Comparison of ENCODE assay signal across 8 cellular contexts in genomic region chr2:47520825-47521665, GRCh38. TPM values are rescaled to one million over a fixed set of nuclear protein-coding genes. Genes with fewer than 3 reads are reported as not detected.
DNase-seq lines count a peak whose midpoint lies in the region; ATAC-seq and TF ChIP-seq lines count a peak whose summit lies in the region.

No MANE protein-coding gene starts in this region.

- H3K4me3 Mint-ChIP-seq in activated CD8-positive, alpha-beta memory T cell treated with anti-CD3 and anti-CD28 coated beads, Interleukin-2, amount 10 ng/mL, durations not matched to agents 7 days and 5 days = peak overlapping the region; percentile 87
- no peak overlapping the region for H3K4me3 Mint-ChIP-seq in endodermal cell
- peak overlapping the region; percentile 90 to 99 (median 95) for H3K4me3 Mint-ChIP-seq in naive thymus-derived CD4-positive, alpha-beta T cell
- H3K4me3 Mint-ChIP-seq in stimulated activated naive CD8-positive, alpha-beta T cell treated with anti-CD3 and anti-CD28 coated beads, Interleukin-15, amount 100 ng/mL, for 72 hours = peak overlapping the region; percentile 93 to 97

- 71 to 86% methylated on average over 84 to 97 of the region's 97 CpGs for WGBS in endodermal cell (ENCODE audit: insufficient coverage in 1 of 2, insufficient read length in 1 of 2), 2 experiments

- peaks cover 75% of the 10 kb centered on the region for H3K36me3 ChIP-seq in endodermal cell (ENCODE audit: control insufficient read depth, insufficient read depth, low read length)
- no peaks in the 10 kb centered on the region for H3K36me3 ChIP-seq in naive thymus-derived CD4-positive, alpha-beta T cell (ENCODE audit: control insufficient read depth in 2 of 3, insufficient read depth in 3 of 3, low read length in 3 of 3)

- peaks cover 28% of the 10 kb centered on the region for H3K4me1 Mint-ChIP-seq in activated CD8-positive, alpha-beta memory T cell treated with anti-CD3 and anti-CD28 coated beads, Interleukin-2, amount 10 ng/mL, durations not matched to agents 7 days and 5 days
- peaks cover 35% of the 10 kb centered on the region for H3K4me1 Mint-ChIP-seq in endodermal cell
- peaks cover 5 to 21% (median 20%) of the 10 kb centered on the region in 7 donors for H3K4me1 Mint-ChIP-seq in naive thymus-derived CD4-positive, alpha-beta T cell
- peaks cover 27% of the 10 kb centered on the region for H3K4me1 Mint-ChIP-seq in stimulated activated naive CD8-positive, alpha-beta T cell treated with anti-CD3 and anti-CD28 coated beads, Interleukin-15, amount 100 ng/mL, for 72 hours

- DNase-seq in AG10803 (ENCODE audit: low read depth) (peak; percentile 33), NCI-H748 (lab: John Stamatoyannopoulos, UW; ENCODE audit: unreplicated experiment) (peak; percentile 86), endodermal cell (peak; percentile 67)
- DNase-seq in activated CD8-positive, alpha-beta memory T cell treated with anti-CD3 and anti-CD28 coated beads, Interleukin-2, amount 10 ng/mL, durations not matched to agents 7 days and 5 days = peak; percentile 89
- peak; percentile 43 to 79 (median 63) for DNase-seq in naive thymus-derived CD4-positive, alpha-beta T cell
- DNase-seq in stimulated activated naive CD8-positive, alpha-beta T cell treated with anti-CD3 and anti-CD28 coated beads, Interleukin-15, amount 100 ng/mL, for 72 hours = peak; percentile 79 to 84

- no peak overlapping the region for H3K27ac ChIP-seq in endodermal cell (ENCODE audit: low read depth, low read length)
- peak overlapping the region; percentile 15 for H3K27ac ChIP-seq in naive thymus-derived CD4-positive, alpha-beta T cell (ENCODE audit: low read depth, low read length)

- H3K4me3 ChIP-seq in AG10803 (ENCODE audit: low read length) = peak overlapping the region; percentile 57
- H3K4me3 ChIP-seq in endodermal cell (ENCODE audit: low read length) = no peak overlapping the region
- H3K4me3 ChIP-seq in naive thymus-derived CD4-positive, alpha-beta T cell (ENCODE audit: low read length) = peak overlapping the region; percentile 74

- peaks cover 10% of the 10 kb centered on the region for H3K4me1 ChIP-seq in endodermal cell (ENCODE audit: control insufficient read depth, insufficient read depth, low read length)
- peaks cover 0 to 4% of the 10 kb centered on the region in 2 donors for H3K4me1 ChIP-seq in naive thymus-derived CD4-positive, alpha-beta T cell (ENCODE audit: control insufficient read depth in 2 of 2, insufficient read depth in 2 of 2, low read length in 2 of 2)

- H3K9me3 Mint-ChIP-seq in activated CD8-positive, alpha-beta memory T cell treated with anti-CD3 and anti-CD28 coated beads, Interleukin-2, amount 10 ng/mL, durations not matched to agents 7 days and 5 days (ENCODE audit: low read depth) = no peaks in the 10 kb centered on the region
- H3K9me3 Mint-ChIP-seq in endodermal cell = no peaks in the 10 kb centered on the region
- no peaks in the 10 kb centered on the region for H3K9me3 Mint-ChIP-seq in naive thymus-derived CD4-positive, alpha-beta T cell
- H3K9me3 Mint-ChIP-seq in stimulated activated naive CD8-positive, alpha-beta T cell treated with anti-CD3 and anti-CD28 coated beads, Interleukin-15, amount 100 ng/mL, for 72 hours = no peaks in the 10 kb centered on the region

- H3K27ac Mint-ChIP-seq in activated CD8-positive, alpha-beta memory T cell treated with anti-CD3 and anti-CD28 coated beads, Interleukin-2, amount 10 ng/mL, durations not matched to agents 7 days and 5 days = peak overlapping the region; percentile 94
- no peak overlapping the region for H3K27ac Mint-ChIP-seq in endodermal cell
- peak overlapping the region; percentile 82 to 96 (median 90) for H3K27ac Mint-ChIP-seq in naive thymus-derived CD4-positive, alpha-beta T cell
- H3K27ac Mint-ChIP-seq in stimulated activated naive CD8-positive, alpha-beta T cell treated with anti-CD3 and anti-CD28 coated beads, Interleukin-15, amount 100 ng/mL, for 72 hours = peak overlapping the region; percentile 95 to 97

- no peak overlapping the region for H3K9ac ChIP-seq in endodermal cell (ENCODE audit: extremely low read depth, low read length, poor library complexity, severe bottlenecking)

- intact Hi-C loops in naive thymus-derived CD4-positive, alpha-beta T cell (cut with micrococcal nuclease) = loop anchor here (1.0 to 10.0 kb wide), 10 partner anchors 118 to 606 kb away; partner anchors contain the start of genes FBXO11 (in 2 of the 2), MCFD2 (in 1 of the 2), MSH2 (in 1 of the 2) and MSH6 (in 1 of the 2)

- no peaks in the 10 kb centered on the region for H3K27me3 ChIP-seq in endodermal cell (ENCODE audit: control insufficient read depth, insufficient read depth, low read length, poor library complexity, severe bottlenecking)
- H3K27me3 ChIP-seq in naive thymus-derived CD4-positive, alpha-beta T cell (ENCODE audit: control insufficient read depth in 2 of 2, insufficient read depth in 2 of 2, low read length in 2 of 2) = no peaks in the 10 kb centered on the region

- peak; percentile 86 for ATAC-seq in GM19043 (IDR thresholded peaks at IDR 0.05; ENCODE audit: low read depth, unreplicated experiment)
- peak; percentile 81 for ATAC-seq in HG03378 (IDR thresholded peaks at IDR 0.05; ENCODE audit: unreplicated experiment)
- peak; percentile 87 for ATAC-seq in activated CD8-positive, alpha-beta memory T cell treated with anti-CD3 and anti-CD28 coated beads, Interleukin-2, amount 10 ng/mL, durations not matched to agents 7 days and 5 days
- peak; percentile 91 for ATAC-seq in naive thymus-derived CD4-positive, alpha-beta T cell
- peak; percentile 91 for ATAC-seq in stimulated activated naive CD8-positive, alpha-beta T cell treated with anti-CD3 and anti-CD28 coated beads, Interleukin-15, amount 100 ng/mL, for 72 hours

- CTCF ChIA-PET in activated CD8-positive, alpha-beta memory T cell treated with anti-CD3 and anti-CD28 coated beads, Interleukin-2, amount 10 ng/mL, durations not matched to agents 7 days and 5 days (lab: Charles Lee) = interaction anchor here (1.1 to 3.4 kb wide), 7 partner anchors 10 to 246 kb away, joined by 3 to 15 read pairs (median 3); partner anchors contain the start of gene MSH2
- CTCF ChIA-PET in naive thymus-derived CD4-positive, alpha-beta T cell (lab: Charles Lee) = no interaction called here

- POLR2A ChIA-PET in naive thymus-derived CD4-positive, alpha-beta T cell (lab: Charles Lee) = no interaction called here

- TF ChIP-seq CTCF in AG10803 (conservative IDR thresholded peaks at IDR 0.05; ENCODE audit: low read length) (peak; percentile 18), endodermal cell (conservative IDR thresholded peaks at IDR 0.05) (no peak)

- H3K36me3 Mint-ChIP-seq in activated CD8-positive, alpha-beta memory T cell treated with anti-CD3 and anti-CD28 coated beads, Interleukin-2, amount 10 ng/mL, durations not matched to agents 7 days and 5 days = no peaks in the 10 kb centered on the region
- H3K36me3 Mint-ChIP-seq in endodermal cell (ENCODE audit: low read depth) = peaks cover 73% of the 10 kb centered on the region
- peaks cover 0 to 5% (median 0%) of the 10 kb centered on the region in 5 donors for H3K36me3 Mint-ChIP-seq in naive thymus-derived CD4-positive, alpha-beta T cell

- no peaks in the 10 kb centered on the region for H3K9me3 ChIP-seq in endodermal cell (ENCODE audit: control insufficient read depth, low read length)
- H3K9me3 ChIP-seq in naive thymus-derived CD4-positive, alpha-beta T cell (ENCODE audit: control insufficient read depth in 2 of 3, low read length in 3 of 3) = no peaks in the 10 kb centered on the region

- no peaks in the 10 kb centered on the region for H3K27me3 Mint-ChIP-seq in activated CD8-positive, alpha-beta memory T cell treated with anti-CD3 and anti-CD28 coated beads, Interleukin-2, amount 10 ng/mL, durations not matched to agents 7 days and 5 days
- no peaks in the 10 kb centered on the region for H3K27me3 Mint-ChIP-seq in endodermal cell (ENCODE audit: insufficient read depth)
- H3K27me3 Mint-ChIP-seq in naive thymus-derived CD4-positive, alpha-beta T cell = peaks cover 0 to 4% (median 0%) of the 10 kb centered on the region in 5 donors
- H3K27me3 Mint-ChIP-seq in stimulated activated naive CD8-positive, alpha-beta T cell treated with anti-CD3 and anti-CD28 coated beads, Interleukin-15, amount 100 ng/mL, for 72 hours = no peaks in the 10 kb centered on the region

RNA-seq across cellular contexts. Expression of gene KCNK12, which starts 49.7 kb away (rescaled TPM):
- total RNA-seq in activated CD8-positive, alpha-beta memory T cell treated with anti-CD3 and anti-CD28 coated beads, Interleukin-2, amount 10 ng/mL, durations not matched to agents 7 days and 5 days = under 1 TPM; 0.35 to 0.45 TPM
- 10 to 100 TPM; 52.3 to 79.0 TPM for total RNA-seq in endodermal cell
- polyA plus RNA-seq in endodermal cell (2013, experiment 1 of 2) = 16.1 TPM
- 16.9 TPM for polyA plus RNA-seq in endodermal cell (2013, experiment 2 of 2)
- under 1 TPM; 0.20 to 0.43 (median 0.27) TPM for total RNA-seq in naive thymus-derived CD4-positive, alpha-beta T cell
- under 1 TPM; 0.18 to 0.25 TPM for polyA plus RNA-seq in naive thymus-derived CD4-positive, alpha-beta T cell

Comparison
In these comparisons a context has a peak if more than half of its experiments do, and no peak if none do; other contexts are left out.
1. DNase-seq: peak in every context shown above with its lines; median percentile 89 in activated CD8-positive, alpha-beta memory T cell treated with anti-CD3 and anti-CD28 coated beads, Interleukin-2, amount 10 ng/mL, durations not matched to agents 7 days and 5 days; 86 in NCI-H748; 82 in stimulated activated naive CD8-positive, alpha-beta T cell treated with anti-CD3 and anti-CD28 coated beads, Interleukin-15, amount 100 ng/mL, for 72 hours; 67 in endodermal cell; 63 in naive thymus-derived CD4-positive, alpha-beta T cell; 33 in AG10803.
2. RNA of gene KCNK12, which starts 49.7 kb away (total RNA-seq): 52.3 to 79.0 TPM in endodermal cell; 0.35 to 0.45 TPM in activated CD8-positive, alpha-beta memory T cell treated with anti-CD3 and anti-CD28 coated beads, Interleukin-2, amount 10 ng/mL, durations not matched to agents 7 days and 5 days and 0.20 to 0.43 TPM in naive thymus-derived CD4-positive, alpha-beta T cell; every median in the first group is over 10 times any median in the second.
3. Peak in every context shown above with its lines, with median percentiles within 50 percentile points of each other: ATAC-seq.